ENCODE assay signal across 7 cellular contexts in genomic region chr6:31896493-31896855, GRCh38. TPM values are rescaled to one million over a fixed set of nuclear protein-coding genes. Genes with fewer than 3 reads are reported as not detected.
DNase-seq lines count a peak whose midpoint lies in the region; ATAC-seq and TF ChIP-seq lines count a peak whose summit lies in the region.

No MANE protein-coding gene starts in this region.

- H3K27ac ChIP-seq in iPS-18a (ENCODE audit: low read length) = peak overlapping the region; percentile 28

- peak overlapping the region; percentile 65 for H3K27ac Mint-ChIP-seq in HFFc6
- H3K27ac Mint-ChIP-seq in activated T-helper 1 cell treated with anti-CD3 and anti-CD28 coated beads, Interleukin-12 subunit alpha, Interleukin-12 subunit beta, Interleukin-2, Interleukin-4 antibody, amounts not matched to agents 30 ng/mL and 10 ng/mL and 1 ng/mL, durations not matched to agents 14 hours and 24 hours and 36 hours = peak overlapping the region; percentile 84
- H3K27ac Mint-ChIP-seq in stimulated activated naive B cell treated with anti-CD40 and anti-IgM and Interleukin-4, amounts not matched to agents 10 μg/mL and 1 μg/mL and 100 μg/mL, for 72 hours = peak overlapping the region; percentile 92

- H3K4me1 ChIP-seq in iPS-18a (ENCODE audit: control insufficient read depth, low read depth, low read length) = no peaks in the 10 kb centered on the region

- TF ChIP-seq CTCF in HFFc6 (IDR thresholded peaks at IDR 0.05) = no peak

- H3K9me3 Mint-ChIP-seq in HFFc6 = no peaks in the 10 kb centered on the region
- no peaks in the 10 kb centered on the region for H3K9me3 Mint-ChIP-seq in activated T-helper 1 cell treated with anti-CD3 and anti-CD28 coated beads, Interleukin-12 subunit alpha, Interleukin-12 subunit beta, Interleukin-2, Interleukin-4 antibody, amounts not matched to agents 30 ng/mL and 10 ng/mL and 1 ng/mL, durations not matched to agents 14 hours and 24 hours and 36 hours
- no peaks in the 10 kb centered on the region for H3K9me3 Mint-ChIP-seq in stimulated activated naive B cell treated with anti-CD40 and anti-IgM and Interleukin-4, amounts not matched to agents 10 μg/mL and 1 μg/mL and 100 μg/mL, for 72 hours

- peaks cover 53% of the 10 kb centered on the region for H3K36me3 ChIP-seq in iPS-18a (ENCODE audit: control insufficient read depth, low read depth, low read length)

- H3K4me1 Mint-ChIP-seq in HFFc6 (ENCODE audit: low read depth) = peaks cover 38% of the 10 kb centered on the region
- H3K4me1 Mint-ChIP-seq in activated T-helper 1 cell treated with anti-CD3 and anti-CD28 coated beads, Interleukin-12 subunit alpha, Interleukin-12 subunit beta, Interleukin-2, Interleukin-4 antibody, amounts not matched to agents 30 ng/mL and 10 ng/mL and 1 ng/mL, durations not matched to agents 14 hours and 24 hours and 36 hours (ENCODE audit: low read depth) = peaks cover 31% of the 10 kb centered on the region
- peaks cover 25 to 49% of the 10 kb centered on the region in 2 donors for H3K4me1 Mint-ChIP-seq in stimulated activated naive B cell treated with anti-CD40 and anti-IgM and Interleukin-4, amounts not matched to agents 10 μg/mL and 1 μg/mL and 100 μg/mL, for 72 hours

- H3K9me3 ChIP-seq in iPS-18a (ENCODE audit: control insufficient read depth, low read depth, low read length) = no peaks in the 10 kb centered on the region

- intact Hi-C loops in activated T-helper 1 cell treated with anti-CD3 and anti-CD28 coated beads, Interleukin-12 subunit alpha, Interleukin-12 subunit beta, Interleukin-2, Interleukin-4 antibody, amounts not matched to agents 30 ng/mL and 10 ng/mL and 1 ng/mL, durations not matched to agents 14 hours and 24 hours and 36 hours (cut with micrococcal nuclease) = loop anchor here (2.0 to 5.0 kb wide), 6 partner anchors 168 to 399 kb away; partner anchors contain the start of genes AGPAT1, ATP6V1G2, DDAH2 and GPSM3

- H3K9ac ChIP-seq in iPS-18a (ENCODE audit: low read length) = peak overlapping the region; percentile 74

- ATAC-seq in stimulated activated naive B cell treated with anti-CD40 and anti-IgM and Interleukin-4, amounts not matched to agents 10 μg/mL and 1 μg/mL and 100 μg/mL, for 72 hours (replicated peaks) = no peak
- ATAC-seq in GM21390 (IDR thresholded peaks at IDR 0.05; ENCODE audit: unreplicated experiment) = no peak

- no peaks in the 10 kb centered on the region for H3K27me3 ChIP-seq in iPS-18a (ENCODE audit: control insufficient read depth, insufficient read depth, low read length)

- DNase-seq in HFFc6 (no peak), SIG-M5 (lab: John Stamatoyannopoulos, UW) (no peak), DMS53 (lab: John Stamatoyannopoulos, UW) (no peak)
- DNase-seq in activated T-helper 1 cell treated with anti-CD3 and anti-CD28 coated beads, Interleukin-12 subunit alpha, Interleukin-12 subunit beta, Interleukin-2, Interleukin-4 antibody, amounts not matched to agents 30 ng/mL and 10 ng/mL and 1 ng/mL, durations not matched to agents 14 hours and 24 hours and 36 hours (ENCODE audit: low spot score) = no peak
- DNase-seq in stimulated activated naive B cell treated with anti-CD40 and anti-IgM and Interleukin-4, amounts not matched to agents 10 μg/mL and 1 μg/mL and 100 μg/mL, for 72 hours = no peak

- peak overlapping the region; percentile 89 for H3K4me3 Mint-ChIP-seq in HFFc6
- peak overlapping the region; percentile 90 for H3K4me3 Mint-ChIP-seq in activated T-helper 1 cell treated with anti-CD3 and anti-CD28 coated beads, Interleukin-12 subunit alpha, Interleukin-12 subunit beta, Interleukin-2, Interleukin-4 antibody, amounts not matched to agents 30 ng/mL and 10 ng/mL and 1 ng/mL, durations not matched to agents 14 hours and 24 hours and 36 hours
- peak overlapping the region; percentile 83 to 88 for H3K4me3 Mint-ChIP-seq in stimulated activated naive B cell treated with anti-CD40 and anti-IgM and Interleukin-4, amounts not matched to agents 10 μg/mL and 1 μg/mL and 100 μg/mL, for 72 hours

- H3K27me3 Mint-ChIP-seq in HFFc6 (ENCODE audit: insufficient read depth) = no peaks in the 10 kb centered on the region
- H3K27me3 Mint-ChIP-seq in activated T-helper 1 cell treated with anti-CD3 and anti-CD28 coated beads, Interleukin-12 subunit alpha, Interleukin-12 subunit beta, Interleukin-2, Interleukin-4 antibody, amounts not matched to agents 30 ng/mL and 10 ng/mL and 1 ng/mL, durations not matched to agents 14 hours and 24 hours and 36 hours (ENCODE audit: insufficient read depth) = no peaks in the 10 kb centered on the region
- no peaks in the 10 kb centered on the region for H3K27me3 Mint-ChIP-seq in stimulated activated naive B cell treated with anti-CD40 and anti-IgM and Interleukin-4, amounts not matched to agents 10 μg/mL and 1 μg/mL and 100 μg/mL, for 72 hours

- H3K36me3 Mint-ChIP-seq in HFFc6 (ENCODE audit: low read depth) = peaks cover 10% of the 10 kb centered on the region; the same call in 1 of the 2 replicates
- peaks cover 22% of the 10 kb centered on the region for H3K36me3 Mint-ChIP-seq in activated T-helper 1 cell treated with anti-CD3 and anti-CD28 coated beads, Interleukin-12 subunit alpha, Interleukin-12 subunit beta, Interleukin-2, Interleukin-4 antibody, amounts not matched to agents 30 ng/mL and 10 ng/mL and 1 ng/mL, durations not matched to agents 14 hours and 24 hours and 36 hours (ENCODE audit: low read depth)
- H3K36me3 Mint-ChIP-seq in stimulated activated naive B cell treated with anti-CD40 and anti-IgM and Interleukin-4, amounts not matched to agents 10 μg/mL and 1 μg/mL and 100 μg/mL, for 72 hours = peaks cover 23 to 27% of the 10 kb centered on the region in 2 donors

- peak overlapping the region; percentile 95 for H3K4me3 ChIP-seq in iPS-18a (ENCODE audit: low read length)

RNA-seq across cellular contexts. Expression of gene EHMT2, which starts 1.0 kb away (rescaled TPM):
- 10 to 100 TPM; 43.4 to 47.4 (median 45.9) TPM for total RNA-seq in HFFc6 (2021; fragmentation: NEBNext Ultra II Directional; extraction: Animal tissue kit (Norgen Biotek cat#: 25700))
- total RNA-seq in activated T-helper 1 cell treated with anti-CD3 and anti-CD28 coated beads, Interleukin-12 subunit alpha, Interleukin-12 subunit beta, Interleukin-2, Interleukin-4 antibody, amounts not matched to agents 30 ng/mL and 10 ng/mL and 1 ng/mL, durations not matched to agents 14 hours and 24 hours and 36 hours = 75.9 and 80.4 TPM in 2 replicates

RNA-seq across cellular contexts. Expression of gene ZBTB12, which starts 5.4 kb away (rescaled TPM):
- total RNA-seq in HFFc6 (2021; fragmentation: NEBNext Ultra II Directional; extraction: Animal tissue kit (Norgen Biotek cat#: 25700)) = 1 to 10 TPM; 7.3 to 9.0 (median 8.3) TPM
- total RNA-seq in activated T-helper 1 cell treated with anti-CD3 and anti-CD28 coated beads, Interleukin-12 subunit alpha, Interleukin-12 subunit beta, Interleukin-2, Interleukin-4 antibody, amounts not matched to agents 30 ng/mL and 10 ng/mL and 1 ng/mL, durations not matched to agents 14 hours and 24 hours and 36 hours = 4.6 and 5.1 TPM in 2 replicates

RNA-seq across cellular contexts. Expression of gene SLC44A4, which starts 17.7 kb away (rescaled TPM):
- total RNA-seq in HFFc6 (2021; fragmentation: NEBNext Ultra II Directional; extraction: Animal tissue kit (Norgen Biotek cat#: 25700)) = under 1 TPM in 1 of 6 experiments, not detected in 5; 0.10 TPM
- total RNA-seq in activated T-helper 1 cell treated with anti-CD3 and anti-CD28 coated beads, Interleukin-12 subunit alpha, Interleukin-12 subunit beta, Interleukin-2, Interleukin-4 antibody, amounts not matched to agents 30 ng/mL and 10 ng/mL and 1 ng/mL, durations not matched to agents 14 hours and 24 hours and 36 hours = 0.12 TPM in 1 of 2 replicates, not detected in the other

RNA-seq across cellular contexts. Expression of gene C2, which starts 31.0 kb away (rescaled TPM):
- under 1 TPM in 4 of 6 experiments, not detected in 2; 0.24 to 0.43 (median 0.43) TPM for total RNA-seq in HFFc6 (2021; fragmentation: NEBNext Ultra II Directional; extraction: Animal tissue kit (Norgen Biotek cat#: 25700))
- total RNA-seq in activated T-helper 1 cell treated with anti-CD3 and anti-CD28 coated beads, Interleukin-12 subunit alpha, Interleukin-12 subunit beta, Interleukin-2, Interleukin-4 antibody, amounts not matched to agents 30 ng/mL and 10 ng/mL and 1 ng/mL, durations not matched to agents 14 hours and 24 hours and 36 hours = 0.88 and 1.6 TPM in 2 replicates

RNA-seq across cellular contexts. Expression of gene NEU1, which starts 33.9 kb away (rescaled TPM):
- 10 to 100 TPM; 35.8 to 48.6 (median 40.9) TPM for total RNA-seq in HFFc6 (2021; fragmentation: NEBNext Ultra II Directional; extraction: Animal tissue kit (Norgen Biotek cat#: 25700))
- 22.1 and 24.3 TPM in 2 replicates for total RNA-seq in activated T-helper 1 cell treated with anti-CD3 and anti-CD28 coated beads, Interleukin-12 subunit alpha, Interleukin-12 subunit beta, Interleukin-2, Interleukin-4 antibody, amounts not matched to agents 30 ng/mL and 10 ng/mL and 1 ng/mL, durations not matched to agents 14 hours and 24 hours and 36 hours
